26 cellular contexts compared by ENCODE assay signal in the genomic region with DNA sequence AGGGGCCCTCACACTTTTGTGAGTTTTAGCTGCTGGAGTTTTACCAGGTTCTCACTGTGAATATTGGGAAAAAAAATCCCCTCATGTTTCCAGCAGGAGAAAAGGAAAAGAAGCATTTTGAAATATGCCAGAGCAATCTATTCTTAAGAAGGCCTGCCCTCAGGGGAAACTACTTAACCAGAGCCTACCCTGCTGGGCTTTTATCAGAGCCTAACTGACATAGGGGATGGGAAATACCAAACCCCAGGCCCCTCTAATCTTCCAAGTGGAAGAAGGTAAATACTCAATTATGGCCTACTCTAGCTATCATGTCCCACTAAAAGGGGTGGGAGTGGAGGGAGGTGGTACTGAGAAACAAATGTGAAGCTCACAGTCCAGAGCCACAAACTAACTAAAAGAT.
"Had no signal": no experiment of that assay in that cellular context is flagged by ENCODE, and none has a peak within 500 bp of the region (broad histone marks: within the 10 kb centered on the region; RNA-seq: fewer than 3 reads in every experiment).

No MANE protein-coding gene starts in this region.

- H3K27ac ChIP-seq: ascending aorta, Peyer's patch, RWPE1, SJCRH30, WERI-Rb-1 had no signal

- H3K9me3 ChIP-seq: Peyer's patch had no signal

- H3K36me3 ChIP-seq: ascending aorta, Peyer's patch, SJCRH30, WERI-Rb-1 had no signal

- ATAC-seq: activated CD4-positive, CD25-positive, alpha-beta regulatory T cell treated with anti-CD3 and anti-CD28 coated beads, Interleukin-2, amount 50 U/mL, for 24 hours; activated CD8-positive, alpha-beta T cell treated with anti-CD3 and anti-CD28 coated beads, Interleukin-2, amount 10 ng/mL, durations not matched to agents 7 days and 5 days; activated naive CD4-positive, alpha-beta T cell treated with anti-CD3 and anti-CD28 coated beads, Interleukin-2, amount 50 U/mL, for 72 hours; activated naive CD8-positive, alpha-beta T cell treated with anti-CD3 and anti-CD28 coated beads, Interleukin-2, amount 50 U/mL, for 24 hours; SK-N-SH treated with all-trans-retinoic acid at 6 μM for 48 hours had no signal

- DNase-seq: activated CD4-positive, alpha-beta T cell treated with anti-CD3 and anti-CD28 coated beads for 4 hours; activated CD8-positive, alpha-beta memory T cell treated with anti-CD3 and anti-CD28 coated beads, Interleukin-2, amount 50 U/mL, for 48 hours; activated CD8-positive, alpha-beta T cell treated with anti-CD3 and anti-CD28 coated beads, Interleukin-2, amount 10 ng/mL, durations not matched to agents 7 days and 5 days; activated naive CD4-positive, alpha-beta T cell treated with Interleukin-2 at 50 U/mL for 16 hours; activated naive CD8-positive, alpha-beta T cell treated with anti-CD3 and anti-CD28 coated beads, Interleukin-2, amount 50 U/mL, for 24 hours; activated T-cell treated with anti-CD3 and anti-CD28 coated beads, Interleukin-2, amount 50 U/mL, for 1 hour; KG1; NCI-H1048; NCI-H1694; NCI-H2029; NCI-H2107; NCI-H2171 treated with DMSO at 0.1 percent for 48 hours; NCI-H345; NCI-H510A; NCI-H526 treated with DMSO at 0.1 percent for 48 hours; NK-92 treated with Interleukin-12 subunit alpha and Interleukin-12 subunit beta, amount 100 ng/mL, for 24 hours; Peyer's patch; Right ventricle myocardium superior; SW 1271; WERI-Rb-1 had no signal

- H3K4me1 ChIP-seq: ascending aorta, Peyer's patch had no signal

- H3K27me3 ChIP-seq: ascending aorta, Peyer's patch, SJCRH30 had no signal

- H3K4me3 ChIP-seq: ascending aorta, Peyer's patch, SJCRH30 had no signal
